ENCODE assay signal across 8 cellular contexts in genomic region chr10:93816123-93816747, GRCh38. TPM values are rescaled to one million over a fixed set of nuclear protein-coding genes. Genes with fewer than 3 reads are reported as not detected.
DNase-seq lines count a peak whose midpoint lies in the region; FAIRE-seq and TF ChIP-seq lines count a peak whose summit lies in the region.

No MANE protein-coding gene starts in this region.

- H3K4me2 ChIP-seq in SK-N-SH: peak overlapping the region; percentile 58

- peak overlapping the region; percentile 24 to 50; a peak in 3 of 4 replicates for H3K4me3 ChIP-seq in SK-N-SH (ENCODE audit: low read depth in 2 of 2, low read length in 1 of 2)

- TF ChIP-seq POLR2A in GM12891 (IDR thresholded peaks at IDR 0.05; ENCODE audit: low read depth, low read length): no peak

- no peaks in the 10 kb centered on the region for H3K36me3 ChIP-seq in SK-N-SH (replicated peaks in 1 of 2; ENCODE audit: control insufficient read depth in 1 of 2, insufficient read depth in 2 of 2, low read length in 1 of 2)

- H3K4me1 ChIP-seq in SK-N-SH (ENCODE audit: control insufficient read depth in 1 of 2, insufficient read depth in 2 of 2, low read depth in 1 of 2, low read length in 1 of 2): peaks cover 0 to 30% of the 10 kb centered on the region in 2 experiments; a peak in 3 of 4 replicates

- peak overlapping the region; percentile 44; the same call in 1 of the 2 replicates for H2AFZ ChIP-seq in SK-N-SH (ENCODE audit: low read depth)

- no peak overlapping the region for H3K9ac ChIP-seq in SK-N-SH

- TF ChIP-seq RAD21 in SK-N-SH (IDR thresholded peaks at IDR 0.05; ENCODE audit: low read length): peak; percentile 58

- no peaks in the 10 kb centered on the region for H3K9me2 ChIP-seq in SK-N-SH

- DNase-seq in AG08395 (ENCODE audit: low spot score) (peak; percentile 77), GM12891 (ENCODE audit: insufficient read length, low spot score) (peak; percentile 10), LHCN-M2 (ENCODE audit: low read depth) (peak; percentile 47), SK-N-SH (peak; percentile 66), caudate nucleus (lab: John Stamatoyannopoulos, UW) (peak in 50 of 61 donors; percentile 3 to 84 (median 32)), left kidney (ENCODE audit: low read depth, low spot score) (peak; percentile 83)
- DNase-seq in stimulated activated CD4-positive, alpha-beta T cell treated with anti-CD3 and anti-CD28 coated beads, Interleukin-4, amount 100 ng/mL, for 24 hours: peak; percentile 25
- no peak for DNase-seq in NK-92 treated with Interleukin-12 subunit alpha and Interleukin-12 subunit beta, amount 100 ng/mL, for 24 hours (lab: John Stamatoyannopoulos, UW)

- TF ChIP-seq EP300 in SK-N-SH (IDR thresholded peaks at IDR 0.05; ENCODE audit: borderline replicate concordance in 1 of 2, low read depth in 1 of 2, low read length in 1 of 2): peak in 1 of 2 experiments; percentile 54; a peak in 2 of 4 replicates

- POLR2A ChIA-PET in SK-N-SH (lab: Yijun Ruan, JAX): interaction anchor here (0.7 to 2.1 kb wide), 2 partner anchors 64 to 114 kb away, joined by 3 to 22 read pairs; partner anchors contain the start of gene FRA10AC1

- H3K9me3 ChIP-seq in SK-N-SH: no peaks in the 10 kb centered on the region

- H4K20me1 ChIP-seq in SK-N-SH (ENCODE audit: insufficient read depth): no peaks in the 10 kb centered on the region

- peak; percentile 61 for FAIRE-seq in GM12891 (lab: Jason Lieb, UNC)

- no peaks in the 10 kb centered on the region for H3F3A ChIP-seq in SK-N-SH (replicated peaks; ENCODE audit: insufficient read depth)

- WGBS in SK-N-SH (ENCODE audit: low lambda C conversion rate): 13% methylated on average over 8 of the region's 8 CpGs

- CTCF ChIA-PET in SK-N-SH (lab: Yijun Ruan, JAX): interaction anchor here (0.7 to 6.2 kb wide), 36 partner anchors 9 to 629 kb away, joined by 3 to 108 read pairs (median 5); partner anchors contain the start of genes FRA10AC1, LGI1 and MYOF

- H3K27me3 ChIP-seq in SK-N-SH (ENCODE audit: insufficient read depth): no peaks in the 10 kb centered on the region

- no peaks in the 10 kb centered on the region for H3K79me2 ChIP-seq in SK-N-SH (ENCODE audit: insufficient read depth)

- peak overlapping the region in 1 of 2 experiments; percentile 95; a peak in 3 of 4 replicates for H3K27ac ChIP-seq in SK-N-SH (ENCODE audit: low read depth in 2 of 2, low read length in 1 of 2)
- peak overlapping the region; percentile 76 for H3K27ac ChIP-seq in caudate nucleus (ENCODE audit: low read depth, low read length)

- peak; percentile 66 for TF ChIP-seq CTCF in SK-N-SH (IDR thresholded peaks at IDR 0.05)

TF ChIP-seq in GM12891, 5 proteins besides CTCF, POLR2A, EP300 and RAD21:
- no peak for TF ChIP-seq POU2F2 (IDR thresholded peaks at IDR 0.05; ENCODE audit: low read depth, low read length)
- no peak for TF ChIP-seq TAF1 (IDR thresholded peaks at IDR 0.05; ENCODE audit: low read depth, low read length)
- TF ChIP-seq PAX5 (IDR thresholded peaks at IDR 0.05; ENCODE audit: insufficient read depth, low read length, severe bottlenecking): no peak
- TF ChIP-seq SPI1 (IDR thresholded peaks at IDR 0.05; ENCODE audit: low read depth, low read length): no peak
- TF ChIP-seq POLR2AphosphoS5 (IDR thresholded peaks at IDR 0.05; ENCODE audit: low read depth, low read length): no peak

TF ChIP-seq in SK-N-SH, 30 proteins besides CTCF, POLR2A, EP300 and RAD21 (continues in another document):
- TF ChIP-seq CHD2 (IDR thresholded peaks at IDR 0.05; ENCODE audit: low read length, partially characterized antibody) (peak; percentile 73), ELF1 (IDR thresholded peaks at IDR 0.05) (no peak), FOSL2 (IDR thresholded peaks at IDR 0.05; ENCODE audit: borderline replicate concordance, low read depth) (no peak), NFIC (IDR thresholded peaks at IDR 0.05; ENCODE audit: borderline replicate concordance) (no peak), REST (IDR thresholded peaks at IDR 0.05; ENCODE audit: low read depth, low read length) (no peak), RXRA (IDR thresholded peaks at IDR 0.05; ENCODE audit: borderline replicate concordance, low read depth) (no peak), TAF1 (IDR thresholded peaks at IDR 0.05; ENCODE audit: borderline replicate concordance, low read depth, low read length) (no peak), MXI1 (IDR thresholded peaks at IDR 0.05; ENCODE audit: low read depth, low read length) (no peak), USF1 (IDR thresholded peaks at IDR 0.05; ENCODE audit: borderline replicate concordance, low read depth) (no peak), SMC3 (IDR thresholded peaks at IDR 0.05; ENCODE audit: low read depth, low read length) (peak; percentile 58), MEF2A (IDR thresholded peaks at IDR 0.05; ENCODE audit: borderline replicate concordance, low read depth) (no peak), SIN3A (IDR thresholded peaks at IDR 0.05; ENCODE audit: borderline replicate concordance, low read depth, low read length) (no peak), NRF1 (IDR thresholded peaks at IDR 0.05; ENCODE audit: low read depth, low read length) (no peak), MAX (IDR thresholded peaks at IDR 0.05; ENCODE audit: low read depth) (no peak), TEAD4 (IDR thresholded peaks at IDR 0.05; ENCODE audit: borderline replicate concordance, insufficient read depth) (no peak), GATA2 (CRISPR knock-in tag; IDR thresholded peaks at IDR 0.05) (no peak), RCOR1 (IDR thresholded peaks at IDR 0.05; ENCODE audit: low read length) (peak; percentile 36; the same call in 1 of the 2 replicates), TCF12 (IDR thresholded peaks at IDR 0.05) (peak; percentile 77), FOXM1 (IDR thresholded peaks at IDR 0.05; ENCODE audit: low read depth) (no peak), FOXJ3 (CRISPR knock-in tag; IDR thresholded peaks at IDR 0.05) (no peak)
- TF ChIP-seq, protein P1, sequence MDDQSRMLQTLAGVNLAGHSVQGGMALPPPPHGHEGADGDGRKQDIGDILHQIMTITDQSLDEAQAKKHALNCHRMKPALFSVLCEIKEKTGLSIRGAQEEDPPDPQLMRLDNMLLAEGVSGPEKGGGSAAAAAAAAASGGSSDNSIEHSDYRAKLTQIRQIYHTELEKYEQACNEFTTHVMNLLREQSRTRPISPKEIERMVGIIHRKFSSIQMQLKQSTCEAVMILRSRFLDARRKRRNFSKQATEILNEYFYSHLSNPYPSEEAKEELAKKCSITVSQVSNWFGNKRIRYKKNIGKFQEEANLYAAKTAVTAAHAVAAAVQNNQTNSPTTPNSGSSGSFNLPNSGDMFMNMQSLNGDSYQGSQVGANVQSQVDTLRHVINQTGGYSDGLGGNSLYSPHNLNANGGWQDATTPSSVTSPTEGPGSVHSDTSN (IDR thresholded peaks at IDR 0.05): no peak

RNA-seq across cellular contexts. Expression of gene LGI1, which starts 58.5 kb away (rescaled TPM):
- polyA plus RNA-seq in GM12891 (2012; ENCODE audit: low read depth, missing spikeins): not detected
- total RNA-seq in LHCN-M2 (2014; rRNA removed): not detected in 2 replicates
- polyA plus RNA-seq in LHCN-M2 (2012): not detected
- 0.03 TPM in 1 of 2 replicates, not detected in the other for polyA plus RNA-seq in SK-N-SH (2012; rRNA removed)
- 0.05 and 0.13 TPM in 2 replicates for polyA plus RNA-seq in SK-N-SH (2012; cell fraction: cytosol; rRNA removed)
- not detected in 2 replicates for polyA plus RNA-seq in SK-N-SH (2012; cell fraction: nucleus; rRNA removed)
